In the genomic region with DNA sequence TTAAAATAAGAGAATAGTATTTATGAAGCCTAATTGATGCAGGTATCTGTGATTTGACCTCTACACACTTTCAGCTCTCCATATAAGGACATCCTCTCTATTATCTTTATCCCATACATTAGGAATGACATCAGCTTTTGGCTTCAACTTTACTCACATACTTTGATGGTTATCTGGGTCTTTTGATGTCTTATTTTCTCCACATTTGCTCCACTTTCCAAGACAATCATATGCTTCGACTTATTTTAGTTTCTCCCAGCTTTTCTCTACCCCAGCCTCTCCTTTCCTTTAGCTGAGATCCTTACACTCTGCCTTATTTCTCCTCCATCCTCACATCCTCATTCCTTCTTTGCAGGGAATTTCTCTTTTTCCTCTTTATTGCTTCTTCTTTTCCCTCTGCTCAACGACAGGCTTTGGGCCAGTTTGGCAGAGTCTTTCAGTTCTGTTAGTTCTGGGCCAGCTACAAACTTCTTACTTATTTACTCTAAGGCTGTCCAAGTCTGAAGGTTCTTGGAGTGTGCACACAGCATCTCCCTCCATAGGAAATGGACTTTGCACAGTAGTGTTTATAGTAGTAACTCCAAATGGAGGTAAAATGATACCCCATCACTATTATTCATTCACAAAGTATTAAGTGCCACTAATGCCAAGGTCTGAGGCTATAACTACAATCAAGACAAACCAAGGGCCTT, we compare ENCODE assay signal across 14 cellular contexts. TPM values are rescaled to one million over a fixed set of nuclear protein-coding genes. Genes with fewer than 3 reads are reported as not detected.
DNase-seq lines count a peak whose midpoint lies in the region; ATAC-seq and TF ChIP-seq lines count a peak whose summit lies in the region.
"Had no signal": no experiment of that assay in that cellular context is flagged by ENCODE, and none has a peak within 500 bp of the region (broad histone marks: within the 10 kb centered on the region; RNA-seq: fewer than 3 reads in every experiment).

No MANE protein-coding gene starts in this region.

- H2BK5ac ChIP-seq in H9 (ENCODE audit: insufficient read length, low read length), result no peak overlapping the region

- H3K4me1 ChIP-seq in mesodermal cell (ENCODE audit: control insufficient read depth, insufficient read depth, low read length, poor library complexity, severe bottlenecking) (peaks cover 7% of the 10 kb centered on the region), testis (no peaks in the 10 kb centered on the region), H9 (ENCODE audit: insufficient read depth, low read length) (peaks cover under 1% of the 10 kb centered on the region; the same call in 1 of the 2 replicates)

- H3K27me3 ChIP-seq in testis (no peaks in the 10 kb centered on the region), H9 (ENCODE audit: insufficient read depth, low read length) (no peaks in the 10 kb centered on the region)

- peaks cover 0 to 11% (median 4%) of the 10 kb centered on the region in 3 experiments; a peak in 4 of 7 replicates for H3K36me3 Mint-ChIP-seq in H9 (ENCODE audit: insufficient read depth in 1 of 3, low read depth in 3 of 3)
- H3K36me3 Mint-ChIP-seq: natural killer cell had no signal

- H3K27ac ChIP-seq in mesodermal cell (ENCODE audit: low read depth, low read length, severe bottlenecking) (peak overlapping the region; percentile 73), testis (no peak overlapping the region), H9 (ENCODE audit: insufficient read length, low read depth, low read length) (no peak overlapping the region)
- H3K27ac ChIP-seq: WERI-Rb-1 had no signal

- no peak overlapping the region for H3K4ac ChIP-seq in H9 (ENCODE audit: low read depth, low read length)

- no peaks in the 10 kb centered on the region for H3K79me2 ChIP-seq in H9 (ENCODE audit: insufficient read depth, low read length)

- intact Hi-C loops in Right ventricle myocardium inferior (cut with DNase I) (no loop called here), Right ventricle myocardium superior (cut with DNase I) (no loop called here), testis (cut with DNase I; ENCODE audit: low total_unique reads) (no loop called here)

- H3K23me2 ChIP-seq in H9 (ENCODE audit: insufficient read length, low read depth, low read length, poor library complexity, severe bottlenecking), result no peaks in the 10 kb centered on the region

- H3K18ac ChIP-seq in H9 (ENCODE audit: insufficient read length, low read depth, low read length), result no peak overlapping the region

- peaks cover 13 to 15% of the 10 kb centered on the region in 2 experiments for H3K4me1 Mint-ChIP-seq in H9

- H3K56ac ChIP-seq in H9 (ENCODE audit: insufficient read length, low read depth, low read length), result no peak overlapping the region

- H4K91ac ChIP-seq in H9 (ENCODE audit: insufficient read length, low read depth, low read length), result no peak overlapping the region

- no peaks in the 10 kb centered on the region for H3K9me3 ChIP-seq in mesodermal cell (ENCODE audit: control insufficient read depth, low read length)
- H3K9me3 ChIP-seq in testis, result no peaks in the 10 kb centered on the region
- H3K9me3 ChIP-seq in H9 (ENCODE audit: control insufficient read depth, low read depth, low read length), result no peaks in the 10 kb centered on the region

- H2BK15ac ChIP-seq in H9 (ENCODE audit: low read depth, low read length), result no peak overlapping the region

- H3K36me3 ChIP-seq in mesodermal cell (ENCODE audit: control insufficient read depth, insufficient read depth, low read length) (no peaks in the 10 kb centered on the region), testis (ENCODE audit: low read depth, missing control alignments) (no peaks in the 10 kb centered on the region)
- H3K36me3 ChIP-seq: WERI-Rb-1 had no signal

- H3K9ac ChIP-seq in H9 (ENCODE audit: extremely low read depth, insufficient read length, low read length), result no peak overlapping the region

- no peak overlapping the region for H2AK5ac ChIP-seq in H9 (ENCODE audit: insufficient read length, low read length)

- no peak overlapping the region for H2BK12ac ChIP-seq in H9 (ENCODE audit: insufficient read length, low read depth, low read length)

- DNase-seq in Right ventricle myocardium inferior (ENCODE audit: missing footprints), result no peak
- DNase-seq in Right ventricle myocardium superior, result no peak
- DNase-seq in astrocyte of the hippocampus (ENCODE audit: low read depth, low spot score), result peak; percentile 46
- DNase-seq in testis, result peak; percentile 17
- DNase-seq in kidney glomerular epithelial cell (lab: John Stamatoyannopoulos, UW), result no peak
- DNase-seq in H9, result no peak
- DNase-seq: central memory CD4-positive, alpha-beta T cell; MV-4-11; natural killer cell; NCI-H345; WERI-Rb-1 had no signal

- no peak overlapping the region for H4K8ac ChIP-seq in H9 (replicated peaks; ENCODE audit: insufficient read length, low read depth, low read length)

- H3K9me3 Mint-ChIP-seq in H9, result peaks cover 0 to 2% of the 10 kb centered on the region in 2 experiments; a peak in 1 of 5 replicates
- H3K9me3 Mint-ChIP-seq: natural killer cell had no signal

- H3K79me1 ChIP-seq in H9 (ENCODE audit: insufficient read depth, low read depth, low read length, poor library complexity, severe bottlenecking), result no peaks in the 10 kb centered on the region

- TF ChIP-seq CTCF in testis (IDR thresholded peaks at IDR 0.05) (no peak), H9 (conservative IDR thresholded peaks at IDR 0.05) (no peak)

- no peaks in the 10 kb centered on the region for H3K27me3 Mint-ChIP-seq in H9 (ENCODE audit: low read depth)

- 78 to 83% methylated on average over 1 to 2 of the region's 2 CpGs for WGBS in mesodermal cell (ENCODE audit: insufficient coverage in 2 of 2), 2 experiments
- 47 to 52% methylated on average over 2 of the region's 2 CpGs for WGBS in testis, 2 donors
- no CpG with 5 or more reads among the region's 2 CpGs for WGBS in H9 (ENCODE audit: extremely low coverage, insufficient read length, low lambda C conversion rate)

- no peak overlapping the region for H3K14ac ChIP-seq in H9 (ENCODE audit: insufficient read depth, low read length)

- H2BK20ac ChIP-seq in H9 (ENCODE audit: low read depth, low read length, poor library complexity, severe bottlenecking), result no peak overlapping the region

- no peak overlapping the region for H2AFZ ChIP-seq in H9 (ENCODE audit: low read length)

- H3K4me3 ChIP-seq in mesodermal cell (ENCODE audit: extremely low read depth, insufficient read depth, low read length, poor library complexity, severe bottlenecking) (no peak overlapping the region), testis (no peak overlapping the region)

- ATAC-seq in Right ventricle myocardium inferior, result peak; percentile 57
- no peak for ATAC-seq in Right ventricle myocardium superior (ENCODE audit: poor library complexity)
- no peak for ATAC-seq in HG02759 (IDR thresholded peaks at IDR 0.05; ENCODE audit: unreplicated experiment)
- ATAC-seq: natural killer cell had no signal

- peak overlapping the region in 1 of 3 experiments; percentile 47; a peak in 2 of 7 replicates for H3K27ac Mint-ChIP-seq in H9
- H3K27ac Mint-ChIP-seq: natural killer cell had no signal

- H3K4me3 Mint-ChIP-seq in H9, result no peak overlapping the region
- H3K4me3 Mint-ChIP-seq: natural killer cell had no signal

- H4K5ac ChIP-seq in H9 (ENCODE audit: insufficient read length, low read depth, low read length), result no peak overlapping the region

- no peaks in the 10 kb centered on the region for H4K20me1 ChIP-seq in H9 (ENCODE audit: control insufficient read depth, insufficient read depth, insufficient read length)

- H3T11ph ChIP-seq in H9 (ENCODE audit: low read length), result no peak overlapping the region

- no peak overlapping the region for H3K23ac ChIP-seq in H9 (ENCODE audit: insufficient read length, low read depth, low read length)

- no peak overlapping the region for H2BK120ac ChIP-seq in H9 (ENCODE audit: low read depth, low read length, poor library complexity, severe bottlenecking)

- no peak overlapping the region for H3K4me2 ChIP-seq in H9 (ENCODE audit: insufficient read depth, insufficient read length, low read length)

- no peak for TF ChIP-seq POLR2A in testis (IDR thresholded peaks at IDR 0.05)

RNA-seq across cellular contexts. Expression of a gene that starts 50.5 kb away (rescaled TPM):
- total RNA-seq in Right ventricle myocardium inferior, result 20.3 TPM
- 21.2 TPM for total RNA-seq in Right ventricle myocardium superior
- polyA plus RNA-seq in mesodermal cell (2013, experiment 1 of 2), result 2.5 TPM
- 2.7 TPM for polyA plus RNA-seq in mesodermal cell (2013, experiment 2 of 2)
- 1 to 10 TPM; 1.7 to 2.2 TPM for total RNA-seq in testis
- polyA plus RNA-seq in testis (ENCODE audit: insufficient read depth, low read depth, low replicate concordance), result 2.9 TPM
- total RNA-seq in H9 (2021), result 0.92 and 1.1 TPM in 2 replicates
- total RNA-seq: OCI-LY7 had no signal

Comparison
In these comparisons a context has a peak if more than half of its experiments do, and no peak if none do; other contexts are left out.
1. DNase-seq: peak in astrocyte of the hippocampus (single experiment) and testis (single experiment); none in Right ventricle myocardium inferior (single experiment), Right ventricle myocardium superior (single experiment), kidney glomerular epithelial cell (single experiment) and H9 (single experiment).